In genomic region chr1:178634445-178634844, GRCh38 we compare ENCODE assay signal across 29 cellular contexts.
DNase-seq lines count a peak whose midpoint lies in the region; ATAC-seq and TF ChIP-seq lines count a peak whose summit lies in the region.
"Had no signal": no experiment of that assay in that cellular context is flagged by ENCODE, and none has a peak within 500 bp of the region (broad histone marks: within the 10 kb centered on the region; RNA-seq: fewer than 3 reads in every experiment).

No MANE protein-coding gene starts in this region.

- no peak overlapping the region for H2BK15ac ChIP-seq in mesenchymal stem cell (ENCODE audit: low read depth, poor library complexity, severe bottlenecking)

- no peak for TF ChIP-seq CTCF in chondrocyte (IDR thresholded peaks at IDR 0.05)
- TF ChIP-seq CTCF in upper lobe of right lung (IDR thresholded peaks at IDR 0.05), result no peak

- H3K79me1 ChIP-seq in mesenchymal stem cell (replicated peaks; ENCODE audit: low read length, poor library complexity, severe bottlenecking), result no peaks in the 10 kb centered on the region

- no peak overlapping the region for H4K8ac ChIP-seq in mesenchymal stem cell (ENCODE audit: low read length)

- no peak overlapping the region for H3K14ac ChIP-seq in mesenchymal stem cell (ENCODE audit: low read length in 2 of 2)

- H3K23ac ChIP-seq in mesenchymal stem cell (ENCODE audit: low read length in 2 of 2), result no peak overlapping the region

- H2BK5ac ChIP-seq in mesenchymal stem cell (ENCODE audit: low read depth, low read length, poor library complexity, severe bottlenecking), result no peak overlapping the region

- no peaks in the 10 kb centered on the region for H3K9me3 Mint-ChIP-seq in chondrocyte (ENCODE audit: low read depth)
- H3K9me3 Mint-ChIP-seq in activated naive CD4-positive, alpha-beta T cell treated with anti-CD3 and anti-CD28 coated beads, Interleukin-2, amount 50 U/mL, for 72 hours, result no peaks in the 10 kb centered on the region
- H3K9me3 Mint-ChIP-seq: activated CD4-positive, alpha-beta memory T cell treated with anti-CD3 and anti-CD28 coated beads, Interleukin-2, amount 10 ng/mL, durations not matched to agents 7 days and 5 days; activated naive CD4-positive, alpha-beta T cell treated with anti-CD3 and anti-CD28 coated beads for 36 hours; activated T-cell treated with anti-CD3 and anti-CD28 coated beads, Interleukin-2, amount 50 U/mL, for 24 hours; stimulated activated naive B cell treated with anti-CD40 and anti-IgM and Interleukin-4, amounts not matched to agents 10 μg/mL and 1 μg/mL and 100 μg/mL, for 72 hours had no signal

- H3K4ac ChIP-seq in mesenchymal stem cell (ENCODE audit: low read depth in 1 of 2, low read length in 2 of 2), result no peak overlapping the region

- H3K9ac ChIP-seq in mesenchymal stem cell (ENCODE audit: low read length), result no peak overlapping the region
- H3K9ac ChIP-seq: BLaER1 treated with 17β-estradiol and CSF1 and Interleukin-3, amounts not matched to agents 10 nM and 100 nM had no signal

- H3K4me3 ChIP-seq in right cardiac atrium (ENCODE audit: low read length) (no peak overlapping the region), mesenchymal stem cell (ENCODE audit: insufficient read depth in 1 of 2, low read depth in 1 of 2, low read length in 2 of 2) (no peak overlapping the region), upper lobe of right lung (no peak overlapping the region)
- H3K4me3 ChIP-seq: BLaER1 treated with 17β-estradiol and CSF1 and Interleukin-3, amounts not matched to agents 10 nM and 100 nM; body of pancreas; coronary artery; K562; mucosa of descending colon; tibial nerve had no signal

- no peak overlapping the region for H2AFZ ChIP-seq in mesenchymal stem cell (ENCODE audit: low read depth, low read length)

- no peak overlapping the region for H4K91ac ChIP-seq in mesenchymal stem cell (ENCODE audit: low read length)

- ATAC-seq in Right ventricle myocardium inferior (peak; percentile 74), right cardiac atrium (no peak), upper lobe of right lung (peak; percentile 24), HG03108 (IDR thresholded peaks at IDR 0.05; ENCODE audit: unreplicated experiment) (no peak)
- ATAC-seq in activated naive CD4-positive, alpha-beta T cell treated with anti-CD3 and anti-CD28 coated beads, Interleukin-2, amount 50 U/mL, for 72 hours, result no peak
- ATAC-seq: body of pancreas; K562; left colon; mucosa of descending colon; stimulated activated naive B cell treated with anti-CD40 and anti-IgM and Interleukin-4, amounts not matched to agents 10 μg/mL and 1 μg/mL and 100 μg/mL, for 72 hours had no signal

- H2BK12ac ChIP-seq in mesenchymal stem cell (ENCODE audit: low read length in 2 of 2), result no peak overlapping the region

- H3K36me3 Mint-ChIP-seq in chondrocyte (ENCODE audit: low read depth), result no peaks in the 10 kb centered on the region
- no peaks in the 10 kb centered on the region for H3K36me3 Mint-ChIP-seq in activated naive CD4-positive, alpha-beta T cell treated with anti-CD3 and anti-CD28 coated beads, Interleukin-2, amount 50 U/mL, for 72 hours

- no peaks in the 10 kb centered on the region for H3K36me3 ChIP-seq in mesenchymal stem cell (ENCODE audit: control insufficient read depth in 1 of 2, insufficient read depth in 2 of 2, low read depth in 1 of 2, low read length in 2 of 2)
- no peaks in the 10 kb centered on the region for H3K36me3 ChIP-seq in upper lobe of right lung
- H3K36me3 ChIP-seq: BLaER1 treated with 17β-estradiol and CSF1 and Interleukin-3, amounts not matched to agents 10 nM and 100 nM; neutrophil; tibial nerve had no signal

- no peak overlapping the region for H3K4me2 ChIP-seq in mesenchymal stem cell (ENCODE audit: low read length, poor library complexity, severe bottlenecking)
- H3K4me2 ChIP-seq: BLaER1 treated with 17β-estradiol and CSF1 and Interleukin-3, amounts not matched to agents 10 nM and 100 nM had no signal

- no peak overlapping the region for H3K4me3 Mint-ChIP-seq in chondrocyte (ENCODE audit: unreplicated experiment)
- H3K4me3 Mint-ChIP-seq: activated CD4-positive, alpha-beta memory T cell treated with anti-CD3 and anti-CD28 coated beads, Interleukin-2, amount 10 ng/mL, durations not matched to agents 7 days and 5 days; activated naive CD4-positive, alpha-beta T cell treated with anti-CD3 and anti-CD28 coated beads for 36 hours; activated T-cell treated with anti-CD3 and anti-CD28 coated beads, Interleukin-2, amount 50 U/mL, for 24 hours; stimulated activated naive B cell treated with anti-CD40 and anti-IgM and Interleukin-4, amounts not matched to agents 10 μg/mL and 1 μg/mL and 100 μg/mL, for 72 hours had no signal

- 52% methylated on average over 2 of the region's 2 CpGs for WGBS in right cardiac atrium
- no CpG with 5 or more reads among the region's 2 CpGs for WGBS in mesenchymal stem cell

- intact Hi-C loops in Right ventricle myocardium inferior (cut with DNase I) (no loop called here), right cardiac atrium (cut with DNase I) (no loop called here), upper lobe of right lung (cut with DNase I) (no loop called here)

- no peak overlapping the region for H3K18ac ChIP-seq in mesenchymal stem cell (ENCODE audit: low read depth in 1 of 2, low read length in 2 of 2)

- no peak overlapping the region for H2BK120ac ChIP-seq in mesenchymal stem cell (ENCODE audit: low read depth, low read length)

- peak overlapping the region; percentile 65 for H3K27ac Mint-ChIP-seq in chondrocyte (ENCODE audit: unreplicated experiment)
- no peak overlapping the region for H3K27ac Mint-ChIP-seq in activated naive CD4-positive, alpha-beta T cell treated with anti-CD3 and anti-CD28 coated beads, Interleukin-2, amount 50 U/mL, for 72 hours
- H3K27ac Mint-ChIP-seq: activated CD4-positive, alpha-beta memory T cell treated with anti-CD3 and anti-CD28 coated beads, Interleukin-2, amount 10 ng/mL, durations not matched to agents 7 days and 5 days; activated naive CD4-positive, alpha-beta T cell treated with anti-CD3 and anti-CD28 coated beads for 36 hours; activated T-cell treated with anti-CD3 and anti-CD28 coated beads, Interleukin-2, amount 50 U/mL, for 24 hours; stimulated activated naive B cell treated with anti-CD40 and anti-IgM and Interleukin-4, amounts not matched to agents 10 μg/mL and 1 μg/mL and 100 μg/mL, for 72 hours had no signal

- DNase-seq in Right ventricle myocardium inferior (ENCODE audit: missing footprints), result no peak
- DNase-seq in right cardiac atrium, result no peak
- no peak for DNase-seq in chondrocyte (ENCODE audit: low spot score)
- DNase-seq in mesenchymal stem cell, result no peak
- no peak for DNase-seq in upper lobe of right lung
- no peak for DNase-seq in superior temporal gyrus (ENCODE audit: extremely low spot score)
- no peak for DNase-seq in activated naive CD4-positive, alpha-beta T cell treated with anti-CD3 and anti-CD28 coated beads, Interleukin-2, amount 50 U/mL, for 72 hours (ENCODE audit: low spot score in 2 of 2)
- DNase-seq: activated CD4-positive, alpha-beta memory T cell treated with anti-CD3 and anti-CD28 coated beads, Interleukin-2, amount 10 ng/mL, durations not matched to agents 7 days and 5 days; activated CD4-positive, CD25-positive, alpha-beta regulatory T cell; activated naive CD4-positive, alpha-beta T cell treated with anti-CD3 and anti-CD28 coated beads for 36 hours; activated T-cell treated with anti-CD3 and anti-CD28 coated beads, Interleukin-2, amount 50 U/mL, for 24 hours; body of pancreas; GF-D8; left colon; mucosa of descending colon; NCI-H1048; NCI-H2029 treated with DMSO at 0.1 percent for 48 hours; NCI-H510A; stimulated activated naive B cell treated with anti-CD40 and anti-IgM and Interleukin-4, amounts not matched to agents 10 μg/mL and 1 μg/mL and 100 μg/mL, for 72 hours; T1000 had no signal

- H3K9me3 ChIP-seq in right cardiac atrium (ENCODE audit: control insufficient read depth, low read length) (no peaks in the 10 kb centered on the region), mesenchymal stem cell (ENCODE audit: control insufficient read depth, low read length) (no peaks in the 10 kb centered on the region), upper lobe of right lung (no peaks in the 10 kb centered on the region)
- H3K9me3 ChIP-seq: BLaER1 treated with 17β-estradiol and CSF1 and Interleukin-3, amounts not matched to agents 10 nM and 100 nM; body of pancreas; mucosa of descending colon; neutrophil; tibial nerve had no signal

- H3K4me1 ChIP-seq in right cardiac atrium (ENCODE audit: control insufficient read depth, insufficient read depth, low read length) (no peaks in the 10 kb centered on the region), mesenchymal stem cell (ENCODE audit: control insufficient read depth, insufficient read depth, low read depth, low read length) (peaks cover under 1% of the 10 kb centered on the region), upper lobe of right lung (no peaks in the 10 kb centered on the region)
- H3K4me1 ChIP-seq: BLaER1 treated with 17β-estradiol and CSF1 and Interleukin-3, amounts not matched to agents 10 nM and 100 nM; body of pancreas had no signal

- H3K4me1 Mint-ChIP-seq in chondrocyte (ENCODE audit: low read depth), result peaks cover 28% of the 10 kb centered on the region
- H3K4me1 Mint-ChIP-seq: activated CD4-positive, alpha-beta memory T cell treated with anti-CD3 and anti-CD28 coated beads, Interleukin-2, amount 10 ng/mL, durations not matched to agents 7 days and 5 days had no signal

- H3K27me3 ChIP-seq in right cardiac atrium (ENCODE audit: control insufficient read depth, insufficient read depth), result no peaks in the 10 kb centered on the region
- H3K27me3 ChIP-seq in mesenchymal stem cell (ENCODE audit: control insufficient read depth in 1 of 2, insufficient read depth in 1 of 2, low read length in 2 of 2), result no peaks in the 10 kb centered on the region
- no peaks in the 10 kb centered on the region for H3K27me3 ChIP-seq in upper lobe of right lung
- H3K27me3 ChIP-seq: BLaER1 treated with 17β-estradiol and CSF1 and Interleukin-3, amounts not matched to agents 10 nM and 100 nM; body of pancreas; neutrophil; tibial nerve had no signal

- peak overlapping the region; percentile 30 for H2AK5ac ChIP-seq in mesenchymal stem cell (ENCODE audit: low read length, severe bottlenecking)

- no peaks in the 10 kb centered on the region for H3K27me3 Mint-ChIP-seq in chondrocyte (ENCODE audit: low read depth)
- H3K27me3 Mint-ChIP-seq: activated CD4-positive, alpha-beta memory T cell treated with anti-CD3 and anti-CD28 coated beads, Interleukin-2, amount 10 ng/mL, durations not matched to agents 7 days and 5 days; activated T-cell treated with anti-CD3 and anti-CD28 coated beads, Interleukin-2, amount 50 U/mL, for 24 hours; stimulated activated naive B cell treated with anti-CD40 and anti-IgM and Interleukin-4, amounts not matched to agents 10 μg/mL and 1 μg/mL and 100 μg/mL, for 72 hours had no signal

- H3K27ac ChIP-seq in right cardiac atrium (ENCODE audit: low read length), result no peak overlapping the region
- no peak overlapping the region for H3K27ac ChIP-seq in mesenchymal stem cell (ENCODE audit: low read length, poor library complexity, severe bottlenecking)
- no peak overlapping the region for H3K27ac ChIP-seq in upper lobe of right lung
- H3K27ac ChIP-seq: 22Rv1; BLaER1 treated with 17β-estradiol and CSF1 and Interleukin-3, amounts not matched to agents 10 nM and 100 nM; body of pancreas; coronary artery; HL-60; neutrophil; RWPE1; tibial nerve had no signal

Comparison
In these comparisons a context has a peak if more than half of its experiments do, and no peak if none do; other contexts are left out.
1. ATAC-seq: peak in Right ventricle myocardium inferior (single experiment) and upper lobe of right lung (single experiment); none in right cardiac atrium (0 of 2), HG03108 (single experiment) and activated naive CD4-positive, alpha-beta T cell treated with anti-CD3 and anti-CD28 coated beads, Interleukin-2, amount 50 U/mL, for 72 hours (0 of 2).